Comparison of ENCODE assay signal across 23 cellular contexts in genomic region chr20:23657202-23657601, GRCh38. TPM values are rescaled to one million over a fixed set of nuclear protein-coding genes. Genes with fewer than 3 reads are reported as not detected.
A peak's percentile ranks its signal among the peaks of the same experiment; 100 is the strongest.
DNase-seq lines count a peak whose midpoint lies in the region; ATAC-seq, FAIRE-seq and TF ChIP-seq lines count a peak whose summit lies in the region.
"Had no signal": no experiment of that assay in that cellular context is flagged by ENCODE, and none has a peak within 500 bp of the region (broad histone marks: within the 10 kb centered on the region; RNA-seq: fewer than 3 reads in every experiment).

No MANE protein-coding gene starts in this region.

- H2AFZ ChIP-seq in GM23338, result 0 out of 2 replicates have a peak overlapping the region, but pooled peaks have one; percentile 25

- no peaks in the 10 kb centered on the region for H3K79me2 ChIP-seq in GM23338 (replicated peaks; ENCODE audit: insufficient read depth)

- H3K4me1 ChIP-seq in GM23338 (ENCODE audit: insufficient read depth) (no peaks in the 10 kb centered on the region), esophagus muscularis mucosa (peaks cover 19 to 49% (median 40%) of the 10 kb centered on the region in 4 donors), pancreas (no peaks in the 10 kb centered on the region), upper lobe of left lung (peaks cover 10 to 19% (median 18%) of the 10 kb centered on the region in 4 donors)
- H3K4me1 ChIP-seq: HAP-1 had no signal

- H3K9me3 ChIP-seq in esophagus muscularis mucosa, result no peaks in the 10 kb centered on the region
- H3K9me3 ChIP-seq in pancreas, result no peaks in the 10 kb centered on the region
- H3K9me3 ChIP-seq in upper lobe of left lung, result no peaks in the 10 kb centered on the region
- H3K9me3 ChIP-seq: HAP-1 had no signal

- H3K9me3 Mint-ChIP-seq in GM23338 (no peaks in the 10 kb centered on the region; the same call in 2 of the 3 replicates), WTC11 (no peaks in the 10 kb centered on the region; the same call in 1 of the 2 replicates)
- H3K9me3 Mint-ChIP-seq: CD14-positive monocyte had no signal

- H3K4me3 ChIP-seq in GM23338 (no peak overlapping the region), esophagus muscularis mucosa (no peak overlapping the region), pancreas (no peak overlapping the region), brain microvascular endothelial cell (ENCODE audit: low read depth, low read length) (no peak overlapping the region), upper lobe of left lung (no peak overlapping the region)
- H3K4me3 ChIP-seq: HAP-1, K562 had no signal

- H4K20me1 ChIP-seq in GM23338 (replicated peaks; ENCODE audit: insufficient read depth), result no peaks in the 10 kb centered on the region

- no peak for DNase-seq in GM23338 (ENCODE audit: low spot score)
- DNase-seq in WTC11 (ENCODE audit: low spot score), result no peak
- peak; percentile 21 for DNase-seq in esophagus muscularis mucosa (ENCODE audit: extremely low spot score)
- DNase-seq in pancreas, result peak in 5 of 6 donors; percentile 32 to 73 (median 51)
- DNase-seq in brain microvascular endothelial cell, result no peak
- DNase-seq in upper lobe of left lung, result no peak
- no peak for DNase-seq in SW 1271 (lab: John Stamatoyannopoulos, UW)
- DNase-seq: ACHN; AML-193; CD4-positive, alpha-beta memory T cell; DMS153; DMS79; GF-D8; IMR-90 had no signal

- WGBS in esophagus muscularis mucosa, result 83% methylated on average over 7 of the region's 8 CpGs
- WGBS in pancreas, 2 donors, result 19 to 20% methylated on average over 8 of the region's 8 CpGs
- 73 to 80% methylated on average over 8 of the region's 8 CpGs for WGBS in upper lobe of left lung, 2 donors

- H3K4me3 Mint-ChIP-seq in GM23338 (no peak overlapping the region), WTC11 (no peak overlapping the region)
- H3K4me3 Mint-ChIP-seq: CD4-positive, alpha-beta memory T cell had no signal

- H3K4me2 ChIP-seq in GM23338, result no peak overlapping the region

- ATAC-seq in GM23338, result peak; percentile 37
- ATAC-seq in WTC11, result 0 out of 2 replicates have a peak, but pooled peaks have one; percentile 30
- peak; percentile 78 to 90 (median 88) for ATAC-seq in pancreas
- no peak for ATAC-seq in upper lobe of left lung (ENCODE audit: low FRiP score in 2 of 2)
- ATAC-seq: K562 had no signal

- H3K4me1 Mint-ChIP-seq in GM23338 (peaks cover 5% of the 10 kb centered on the region; the same call in 2 of the 3 replicates), WTC11 (peaks cover 12% of the 10 kb centered on the region)
- H3K4me1 Mint-ChIP-seq: CD4-positive, alpha-beta memory T cell had no signal

- H3F3A ChIP-seq in GM23338 (replicated peaks; ENCODE audit: low read depth), result no peaks in the 10 kb centered on the region

- intact Hi-C loops in esophagus muscularis mucosa (cut with DNase I), result no loop called here
- intact Hi-C loops in pancreas (cut with DNase I), result no loop called here

- POLR2A ChIA-PET in WTC11 (lab: Charles Lee), result no interaction called here

- H3K27me3 Mint-ChIP-seq in GM23338 (ENCODE audit: insufficient read depth, low read depth, poor library complexity), result peaks cover 4% of the 10 kb centered on the region
- H3K27me3 Mint-ChIP-seq in WTC11 (ENCODE audit: low read depth), result peaks cover 4% of the 10 kb centered on the region; the same call in 1 of the 2 replicates

- H3K27ac ChIP-seq in GM23338 (ENCODE audit: low read depth) (no peak overlapping the region), esophagus muscularis mucosa (replicated peaks in 1 of 4) (no peak overlapping the region), pancreas (no peak overlapping the region), brain microvascular endothelial cell (no peak overlapping the region), upper lobe of left lung (no peak overlapping the region)
- H3K27ac ChIP-seq: HL-60 had no signal

- no peaks in the 10 kb centered on the region for H3K9me2 ChIP-seq in GM23338 (ENCODE audit: insufficient read depth)

- no peaks in the 10 kb centered on the region for H3K36me3 Mint-ChIP-seq in GM23338 (ENCODE audit: low read depth)
- no peaks in the 10 kb centered on the region for H3K36me3 Mint-ChIP-seq in WTC11
- H3K36me3 Mint-ChIP-seq: CD4-positive, alpha-beta memory T cell had no signal

- no peak for FAIRE-seq in pancreas (lab: Jason Lieb, UNC)
- FAIRE-seq: A204.1, K562 had no signal

- H3K27ac Mint-ChIP-seq in GM23338 (no peak overlapping the region), WTC11 (no peak overlapping the region)
- H3K27ac Mint-ChIP-seq: CD4-positive, alpha-beta memory T cell had no signal

- no peak; a peak in 1 of 4 replicates for TF ChIP-seq CTCF in GM23338 (conservative IDR thresholded peaks at IDR 0.05; ENCODE audit: low read depth in 2 of 2)
- no peak for TF ChIP-seq CTCF in WTC11 (IDR thresholded peaks at IDR 0.05)
- no peak for TF ChIP-seq CTCF in esophagus muscularis mucosa (IDR thresholded peaks at IDR 0.05)
- TF ChIP-seq CTCF in pancreas (IDR thresholded peaks at IDR 0.05), result no peak
- TF ChIP-seq CTCF in brain microvascular endothelial cell (IDR thresholded peaks at IDR 0.05; ENCODE audit: low read depth, low read length, missing control alignments), result no peak
- TF ChIP-seq CTCF in upper lobe of left lung (IDR thresholded peaks at IDR 0.05), result no peak

- TF ChIP-seq POLR2A in esophagus muscularis mucosa (IDR thresholded peaks at IDR 0.05; ENCODE audit: low read depth) (no peak), upper lobe of left lung (IDR thresholded peaks at IDR 0.05) (no peak)

- no peaks in the 10 kb centered on the region for H3K36me3 ChIP-seq in GM23338 (ENCODE audit: insufficient read depth)
- no peaks in the 10 kb centered on the region for H3K36me3 ChIP-seq in esophagus muscularis mucosa
- no peaks in the 10 kb centered on the region for H3K36me3 ChIP-seq in pancreas
- no peaks in the 10 kb centered on the region for H3K36me3 ChIP-seq in brain microvascular endothelial cell (replicated peaks)
- no peaks in the 10 kb centered on the region for H3K36me3 ChIP-seq in upper lobe of left lung
- H3K36me3 ChIP-seq: HAP-1 had no signal

- H3K27me3 ChIP-seq in GM23338 (ENCODE audit: insufficient read depth) (no peaks in the 10 kb centered on the region), esophagus muscularis mucosa (peaks cover 0 to 15% (median 0%) of the 10 kb centered on the region in 4 donors), pancreas (no peaks in the 10 kb centered on the region), brain microvascular endothelial cell (replicated peaks) (no peaks in the 10 kb centered on the region), upper lobe of left lung (no peaks in the 10 kb centered on the region)

- in situ Hi-C loops in brain microvascular endothelial cell (cut with HindIII; ENCODE audit: low pct_ligation_motif_present, low sequenced_read_pairs), result no loop called here

- no peak for TF ChIP-seq EP300 in esophagus muscularis mucosa (IDR thresholded peaks at IDR 0.05)
- TF ChIP-seq EP300 in upper lobe of left lung (IDR thresholded peaks at IDR 0.05), result no peak

- CTCF ChIA-PET in WTC11 (lab: Charles Lee), result interaction anchor here (1.2 to 2.2 kb wide), 3 partner anchors 11 to 215 kb away, joined by 3 to 13 read pairs (median 9); no protein-coding TSS in a partner anchor

TF ChIP-seq in GM23338, 12 proteins besides CTCF, POLR2A, EP300 and RAD21 (continues in another document):
- TF ChIP-seq JUNB (IDR thresholded peaks at IDR 0.05; ENCODE audit: unreplicated experiment), result no peak
- no peak for TF ChIP-seq NANOG (IDR thresholded peaks at IDR 0.05; ENCODE audit: borderline replicate concordance)
- no peak for TF ChIP-seq EZH2 (IDR thresholded peaks at IDR 0.05; ENCODE audit: low read depth, unreplicated experiment)

TF ChIP-seq in WTC11, 78 proteins besides CTCF, POLR2A, EP300 and RAD21 (continues in another document):
- TF ChIP-seq JUN (CRISPR knock-in tag; IDR thresholded peaks at IDR 0.05), result no peak
- no peak for TF ChIP-seq NR1H2 (CRISPR knock-in tag; IDR thresholded peaks at IDR 0.05)
- TF ChIP-seq E2F4 (CRISPR knock-in tag; IDR thresholded peaks at IDR 0.05; ENCODE audit: borderline replicate concordance, low read depth), result no peak
- TF ChIP-seq NFE2L1 (CRISPR knock-in tag; IDR thresholded peaks at IDR 0.05), result no peak
- no peak for TF ChIP-seq ZMAT4 (CRISPR knock-in tag; IDR thresholded peaks at IDR 0.05)
- no peak for TF ChIP-seq CREM (CRISPR knock-in tag; IDR thresholded peaks at IDR 0.05)
- TF ChIP-seq ZNF219 (CRISPR knock-in tag; IDR thresholded peaks at IDR 0.05; ENCODE audit: borderline replicate concordance), result no peak
- TF ChIP-seq GTF2I (CRISPR knock-in tag; conservative IDR thresholded peaks at IDR 0.05), result no peak
- no peak for TF ChIP-seq SOX15 (CRISPR knock-in tag; IDR thresholded peaks at IDR 0.05)

RNA-seq across cellular contexts. Expression of gene CST3, which starts 19.4 kb away (rescaled TPM):
- 51.8 and 70.7 TPM in 2 replicates for total RNA-seq in GM23338 (2014; rRNA removed; shearing (Covaris generic))
- polyA plus RNA-seq in GM23338 (2016; fragmentation: Nextera tagmentation; extraction: Ambion mirVana) (71.5 and 72.9 TPM in 2 replicates), pancreas (100 to 1,000 TPM; 201 to 319 TPM)
- total RNA-seq in WTC11 (2021) (52.1 to 68.5 TPM (median 60.8 TPM) in 3 replicates), esophagus muscularis mucosa (1,000 to 10,000 TPM; 1,253 to 2,184 (median 1,709) TPM), pancreas (100 to 1,000 TPM; 232 to 445 (median 264) TPM), upper lobe of left lung (1,000 to 10,000 TPM in 3 of 6 donors, 100 to 1,000 TPM in 3; 201 to 1,402 (median 970) TPM)

RNA-seq across cellular contexts. Expression of gene CST4, which starts 31.6 kb away (rescaled TPM):
- total RNA-seq in GM23338 (2014; rRNA removed; shearing (Covaris generic)), result not detected in 2 replicates
- polyA plus RNA-seq in GM23338 (2016; fragmentation: Nextera tagmentation; extraction: Ambion mirVana), result not detected in 2 replicates
- not detected in 3 replicates for total RNA-seq in WTC11 (2021)
- not detected for total RNA-seq in esophagus muscularis mucosa
- total RNA-seq in pancreas, result not detected
- polyA plus RNA-seq in pancreas, result not detected
- total RNA-seq in upper lobe of left lung, result not detected
- total RNA-seq: CD4-positive, alpha-beta memory T cell; Daoy; H4; HT1080; IMR-90; K562 had no signal
- polyA plus RNA-seq: BJ; CD14-positive monocyte; CD4-positive, alpha-beta memory T cell; IMR-90; K562 had no signal

RNA-seq across cellular contexts. Expression of gene CST9, which starts 51.5 kb away (rescaled TPM):
- total RNA-seq in GM23338 (2014; rRNA removed; shearing (Covaris generic)), result not detected in 2 replicates
- polyA plus RNA-seq in GM23338 (2016; fragmentation: Nextera tagmentation; extraction: Ambion mirVana) (not detected in 2 replicates), pancreas (not detected)
- total RNA-seq in WTC11 (2021) (not detected in 3 replicates), esophagus muscularis mucosa (not detected), pancreas (not detected), upper lobe of left lung (not detected)
- total RNA-seq: CD4-positive, alpha-beta memory T cell; Daoy; H4; HT1080; IMR-90; K562 had no signal
- polyA plus RNA-seq: BJ; CD4-positive, alpha-beta memory T cell; IMR-90; K562 had no signal

Comparison
In these comparisons a context has a peak if more than half of its experiments do, and no peak if none do; other contexts are left out.
1. ATAC-seq: peak in GM23338 (single experiment), WTC11 (single experiment) and pancreas (4 of 4); none in upper lobe of left lung (0 of 2).
2. DNase-seq: peak in esophagus muscularis mucosa (single experiment) and pancreas (5 of 6); none in GM23338 (single experiment), WTC11 (single experiment), brain microvascular endothelial cell (single experiment), upper lobe of left lung (0 of 2) and SW 1271 (0 of 2).